In the genomic region with DNA sequence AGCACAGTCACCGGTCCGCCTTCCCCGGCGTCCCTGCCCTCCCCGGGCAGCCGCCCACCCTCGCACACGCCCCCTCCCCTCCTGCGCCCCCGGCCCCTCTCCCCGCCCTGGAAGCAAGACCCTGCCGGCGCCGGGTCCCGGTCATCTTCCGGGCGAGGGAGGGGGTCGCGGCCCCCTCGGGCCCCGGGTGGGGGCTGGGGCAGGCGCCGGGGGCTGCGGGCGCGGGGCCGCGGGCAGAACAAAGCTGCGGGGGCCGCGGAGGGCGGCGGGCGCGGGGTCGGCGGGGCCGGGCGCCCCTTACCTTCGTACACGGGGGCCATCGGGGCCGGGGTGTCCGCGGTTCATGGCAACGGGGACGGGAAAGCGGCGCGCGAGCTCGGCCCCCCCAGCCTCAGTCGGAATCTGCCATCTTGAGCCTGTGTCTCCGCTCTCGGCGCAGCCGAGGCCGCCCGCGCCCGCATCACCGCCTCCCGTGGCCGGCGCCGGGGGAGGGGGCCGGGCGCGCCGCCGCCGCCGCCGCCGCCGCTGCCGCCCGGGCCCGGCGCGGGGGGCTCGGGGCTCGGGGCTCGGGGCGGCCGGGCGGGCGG, we compare ENCODE assay signal across 8 cellular contexts. TPM values are rescaled to one million over a fixed set of nuclear protein-coding genes. Genes with fewer than 3 reads are reported as not detected.
DNase-seq lines count a peak whose midpoint lies in the region; ATAC-seq, FAIRE-seq and TF ChIP-seq lines count a peak whose summit lies in the region.

No MANE protein-coding gene starts in this region.

- peak overlapping the region; percentile 90 to 97 (median 94) for H3K27ac ChIP-seq in body of pancreas
- peak overlapping the region; percentile 91 for H3K27ac ChIP-seq in keratinocyte (ENCODE audit: control insufficient read depth, insufficient read depth, low read length)

- H3K9me3 ChIP-seq in body of pancreas (no peaks in the 10 kb centered on the region), keratinocyte (ENCODE audit: control insufficient read depth, low read depth, low read length) (no peaks in the 10 kb centered on the region)

- intact Hi-C loops in body of pancreas (cut with DNase I): loop anchor here (5.0 to 10.0 kb wide), 2 partner anchors 133 to 225 kb away; no protein-coding TSS in a partner anchor

- dilution Hi-C loops in keratinocyte (cut with MboI; ENCODE audit: extremely low pct_ligation_motif_present, low sequenced_read_pairs): no loop called here

- 2% methylated on average over 9 of the region's 88 CpGs; no CpG with 5 or more reads in 1 of the 2 donors for WGBS in body of pancreas, 2 donors

- TF ChIP-seq POLR2A in body of pancreas (IDR thresholded peaks at IDR 0.05): no peak

- H4K20me1 ChIP-seq in keratinocyte (ENCODE audit: control insufficient read depth, extremely low read depth, insufficient read depth, low read length): no peaks in the 10 kb centered on the region

- peak overlapping the region; percentile 90 for H3K9ac ChIP-seq in keratinocyte (ENCODE audit: control insufficient read depth, extremely low read depth, insufficient read depth, low read length)

- H3K79me2 ChIP-seq in keratinocyte (ENCODE audit: control insufficient read depth, insufficient read depth, low read length): peaks cover 42% of the 10 kb centered on the region

- peak overlapping the region; percentile 90 for H3K4me2 ChIP-seq in keratinocyte (ENCODE audit: control insufficient read depth, extremely low read depth, insufficient read depth, low read depth, low read length)

- H3K27me3 ChIP-seq in body of pancreas: no peaks in the 10 kb centered on the region
- H3K27me3 ChIP-seq in keratinocyte (ENCODE audit: control insufficient read depth, extremely low read depth, insufficient read depth, low read length): no peaks in the 10 kb centered on the region

- TF ChIP-seq CTCF in body of pancreas (IDR thresholded peaks at IDR 0.05) (no peak), keratinocyte (optimal IDR thresholded peaks at IDR 0.05 in 1 of 3, IDR thresholded peaks at IDR 0.05 in 1 of 3, conservative IDR thresholded peaks at IDR 0.05 in 1 of 3; ENCODE audit: extremely low read depth in 1 of 3, insufficient read depth in 2 of 3, low read length in 3 of 3) (no peak)

- peaks cover 3% of the 10 kb centered on the region for H3K9me1 ChIP-seq in keratinocyte (ENCODE audit: control insufficient read depth, extremely low read depth, insufficient read depth, low read length)

- H2AFZ ChIP-seq in keratinocyte (ENCODE audit: control insufficient read depth, low read length): no peak overlapping the region

- FAIRE-seq in keratinocyte (lab: Jason Lieb, UNC): no peak

- peak overlapping the region; percentile 65 to 71 for H3K4me3 ChIP-seq in body of pancreas
- H3K4me3 ChIP-seq in keratinocyte (ENCODE audit: control insufficient read depth in 2 of 3, extremely low read depth in 1 of 3, insufficient read depth in 2 of 3, low read depth in 1 of 3, low read length in 3 of 3): peak overlapping the region; percentile 71 to 94 (median 85)

- no peaks in the 10 kb centered on the region for H3K36me3 ChIP-seq in body of pancreas (replicated peaks in 1 of 2; ENCODE audit: insufficient read depth in 1 of 2, low read depth in 2 of 2)
- peaks cover 0 to 3% of the 10 kb centered on the region in 2 experiments for H3K36me3 ChIP-seq in keratinocyte (ENCODE audit: control insufficient read depth in 2 of 2, extremely low read depth in 1 of 2, insufficient read depth in 2 of 2, low read length in 2 of 2)

- ATAC-seq in GM18502 (IDR thresholded peaks at IDR 0.05; ENCODE audit: poor library complexity, unreplicated experiment): peak; percentile 23
- peak; percentile 30 for ATAC-seq in HG02885 (IDR thresholded peaks at IDR 0.05; ENCODE audit: poor library complexity, unreplicated experiment)
- ATAC-seq in body of pancreas: peak; percentile 51
- ATAC-seq in GM18519 (IDR thresholded peaks at IDR 0.05; ENCODE audit: low FRiP score, unreplicated experiment): no peak

- H3K4me1 ChIP-seq in body of pancreas (peaks cover 38% of the 10 kb centered on the region), keratinocyte (ENCODE audit: control insufficient read depth, extremely low read depth, insufficient read depth, low read length) (peaks cover 28% of the 10 kb centered on the region)

- peak; percentile 17 for DNase-seq in SW480 (ENCODE audit: low spot score)
- DNase-seq in body of pancreas: peak; percentile 45 to 58 (median 48)
- no peak for DNase-seq in keratinocyte (ENCODE audit: low read depth, low spot score)
- DNase-seq in stimulated activated CD4-positive, alpha-beta T cell treated with anti-CD3 and anti-CD28 coated beads, Interleukin-2, amount 100 ng/mL, for 24 hours: peak; percentile 50 to 56
- DNase-seq in NCI-H526 treated with DMSO at 0.1 percent for 48 hours (lab: John Stamatoyannopoulos, UW): no peak

RNA-seq across cellular contexts. Expression of gene HIPK2, which starts 0.4 kb away (rescaled TPM):
- 10 to 100 TPM; 22.1 to 26.4 TPM for total RNA-seq in body of pancreas
- 4.5 to 13.9 TPM (median 5.8 TPM) in 3 replicates for polyA plus RNA-seq in keratinocyte
- 9.9 TPM for polyA plus RNA-seq in keratinocyte (2011; ENCODE audit: low read depth)
- polyA plus RNA-seq in keratinocyte (2011; cell fraction: cytosol; rRNA removed): 8.1 and 8.9 TPM in 2 replicates
- polyA plus RNA-seq in keratinocyte (2011; cell fraction: nucleus; rRNA removed): 26.2 and 27.3 TPM in 2 replicates
- 8.4 and 12.3 TPM in 2 replicates for polyA plus RNA-seq in keratinocyte (2012; ENCODE audit: low replicate concordance)
- polyA minus RNA-seq in keratinocyte: 21.2 to 96.1 TPM (median 23.9 TPM) in 3 replicates
- polyA minus RNA-seq in keratinocyte (2011; cell fraction: cytosol; rRNA and poly(A)+ RNA removed): 12.5 TPM
- 15.4 and 29.2 TPM in 2 replicates for polyA minus RNA-seq in keratinocyte (2011; cell fraction: nucleus; rRNA and poly(A)+ RNA removed)

RNA-seq across cellular contexts. Expression of gene TBXAS1, which starts 51.7 kb away (rescaled TPM):
- 10 to 100 TPM in 1 of 2 donors, 1 to 10 TPM in 1; 3.6 to 10.6 TPM for total RNA-seq in body of pancreas
- polyA plus RNA-seq in keratinocyte: 1.8 to 3.7 TPM (median 2.9 TPM) in 3 replicates
- 1.0 TPM for polyA plus RNA-seq in keratinocyte (2011; ENCODE audit: low read depth)
- polyA plus RNA-seq in keratinocyte (2011; cell fraction: cytosol; rRNA removed): 1.2 and 1.8 TPM in 2 replicates
- polyA plus RNA-seq in keratinocyte (2011; cell fraction: nucleus; rRNA removed): 5.5 and 5.7 TPM in 2 replicates
- 0.52 and 2.4 TPM in 2 replicates for polyA plus RNA-seq in keratinocyte (2012; ENCODE audit: low replicate concordance)
- 0.40 to 4.1 TPM (median 3.6 TPM) in 3 replicates for polyA minus RNA-seq in keratinocyte
- not detected for polyA minus RNA-seq in keratinocyte (2011; cell fraction: cytosol; rRNA and poly(A)+ RNA removed)
- polyA minus RNA-seq in keratinocyte (2011; cell fraction: nucleus; rRNA and poly(A)+ RNA removed): 0.93 and 1.2 TPM in 2 replicates

Comparison
In these comparisons a context has a peak if more than half of its experiments do, and no peak if none do; other contexts are left out.
1. DNase-seq: peak in SW480 (single experiment), body of pancreas (4 of 4) and stimulated activated CD4-positive, alpha-beta T cell treated with anti-CD3 and anti-CD28 coated beads, Interleukin-2, amount 100 ng/mL, for 24 hours (2 of 2); none in keratinocyte (single experiment) and NCI-H526 treated with DMSO at 0.1 percent for 48 hours (single experiment).